Comparison of ENCODE assay signal across 15 cellular contexts in genomic region chr9:133463234-133463863, GRCh38. TPM values are rescaled to one million over a fixed set of nuclear protein-coding genes. Genes with fewer than 3 reads are reported as not detected.
DNase-seq lines count a peak whose midpoint lies in the region; ATAC-seq, FAIRE-seq and TF ChIP-seq lines count a peak whose summit lies in the region.
"Had no signal": no experiment of that assay in that cellular context is flagged by ENCODE, and none has a peak within 500 bp of the region (broad histone marks: within the 10 kb centered on the region; RNA-seq: fewer than 3 reads in every experiment).

No MANE protein-coding gene starts in this region.

- CTCF ChIA-PET in A549 (lab: Yijun Ruan, JAX): interaction anchor here (0.7 to 12.2 kb wide), 5 partner anchors 12 to 73 kb away, joined by 3 to 58 read pairs (median 4); no protein-coding TSS in a partner anchor

- no peak overlapping the region for H3K27ac ChIP-seq in A549
- H3K27ac ChIP-seq: GM23248, tibial artery had no signal

- H3K4me1 ChIP-seq in A549: peaks cover 16% of the 10 kb centered on the region
- H3K4me1 ChIP-seq in iPS-15b (ENCODE audit: control insufficient read depth, insufficient read depth, low read length): peaks cover 5% of the 10 kb centered on the region

- H3K4me3 ChIP-seq in A549: no peak overlapping the region
- no peak overlapping the region for H3K4me3 ChIP-seq in H7 (ENCODE audit: insufficient read depth, low read depth, low read length)
- H3K4me3 ChIP-seq in iPS-15b (ENCODE audit: low read depth, low read length): no peak overlapping the region
- H3K4me3 ChIP-seq: GM23248, tibial artery had no signal

- FAIRE-seq in A549 (lab: Jason Lieb, UNC): no peak

- H3K36me3 ChIP-seq in H7 (replicated peaks; ENCODE audit: control insufficient read depth, insufficient read depth, low read length) (no peaks in the 10 kb centered on the region; the same call in 1 of the 2 replicates), iPS-15b (ENCODE audit: control insufficient read depth, insufficient read depth, low read length) (no peaks in the 10 kb centered on the region)

- DNase-seq in A549 (ENCODE audit: low read depth in 1 of 2, low spot score in 1 of 2): peak; percentile 30 to 44
- DNase-seq in H7: peak; percentile 90
- peak; percentile 72 for DNase-seq in RPMI8226
- DNase-seq in amniotic stem cell (lab: John Stamatoyannopoulos, UW): no peak
- DNase-seq in NCI-H2081 treated with DMSO at 0.1 percent for 48 hours (lab: John Stamatoyannopoulos, UW): no peak
- no peak for DNase-seq in pons (ENCODE audit: low spot score)
- DNase-seq in stimulated activated CD8-positive, alpha-beta memory T cell treated with anti-CD3 and anti-CD28 coated beads, Interleukin-4, amount 100 ng/mL, for 48 hours: no peak
- DNase-seq: activated CD4-positive, alpha-beta memory T cell treated with anti-CD3 and anti-CD28 coated beads for 36 hours; activated naive CD4-positive, alpha-beta T cell treated with Interleukin-2 at 50 U/mL for 16 hours; dermis blood vessel endothelial cell; NCI-H524; retina; tibial artery had no signal

- TF ChIP-seq CTCF in A549 (IDR thresholded peaks at IDR 0.05): peak; percentile 12; the same call in 1 of the 3 replicates

- H3K27me3 ChIP-seq in H7 (ENCODE audit: control insufficient read depth, insufficient read depth, low read length) (no peaks in the 10 kb centered on the region), iPS-15b (ENCODE audit: control insufficient read depth, insufficient read depth, low read length) (no peaks in the 10 kb centered on the region)
- H3K27me3 ChIP-seq: tibial artery had no signal

- H3K9ac ChIP-seq in iPS-15b (ENCODE audit: low read depth, low read length): peak overlapping the region; percentile 24
- H3K9ac ChIP-seq: GM23248 had no signal

- no peak overlapping the region for H3K4me2 ChIP-seq in A549

- WGBS in A549 (ENCODE audit: missing lambda C conversion rate): 85% methylated on average over 20 of the region's 22 CpGs

- H3K9me3 ChIP-seq in A549 (no peaks in the 10 kb centered on the region), iPS-15b (ENCODE audit: control insufficient read depth, insufficient read depth, low read length) (no peaks in the 10 kb centered on the region)
- H3K9me3 ChIP-seq: tibial artery had no signal

- TF ChIP-seq EP300 in A549 (IDR thresholded peaks at IDR 0.05): no peak

- TF ChIP-seq RAD21 in A549 (conservative IDR thresholded peaks at IDR 0.05 in 1 of 2, IDR thresholded peaks at IDR 0.05 in 1 of 2): no peak

- POLR2A ChIA-PET in A549 (lab: Yijun Ruan, JAX): interaction anchor here (1.2 kb wide), 1 partner anchor 16 kb away, joined by 3 read pairs; the partner anchor contains the start of gene SLC2A6

- TF ChIP-seq POLR2A in A549 (IDR thresholded peaks at IDR 0.05; ENCODE audit: low read length): no peak

- ATAC-seq in A549: no peak

TF ChIP-seq in A549, 52 proteins besides CTCF, POLR2A, EP300 and RAD21:
- TF ChIP-seq JUNB (IDR thresholded peaks at IDR 0.05): no peak
- TF ChIP-seq, protein P1, sequence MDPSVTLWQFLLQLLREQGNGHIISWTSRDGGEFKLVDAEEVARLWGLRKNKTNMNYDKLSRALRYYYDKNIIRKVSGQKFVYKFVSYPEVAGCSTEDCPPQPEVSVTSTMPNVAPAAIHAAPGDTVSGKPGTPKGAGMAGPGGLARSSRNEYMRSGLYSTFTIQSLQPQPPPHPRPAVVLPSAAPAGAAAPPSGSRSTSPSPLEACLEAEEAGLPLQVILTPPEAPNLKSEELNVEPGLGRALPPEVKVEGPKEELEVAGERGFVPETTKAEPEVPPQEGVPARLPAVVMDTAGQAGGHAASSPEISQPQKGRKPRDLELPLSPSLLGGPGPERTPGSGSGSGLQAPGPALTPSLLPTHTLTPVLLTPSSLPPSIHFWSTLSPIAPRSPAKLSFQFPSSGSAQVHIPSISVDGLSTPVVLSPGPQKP (IDR thresholded peaks at IDR 0.05; ENCODE audit: low read depth, low read length): no peak
- no peak for TF ChIP-seq CEBPB (IDR thresholded peaks at IDR 0.05)
- TF ChIP-seq PHF8 (IDR thresholded peaks at IDR 0.05; ENCODE audit: borderline replicate concordance, low read depth): no peak
- TF ChIP-seq NFE2L2 (conservative IDR thresholded peaks at IDR 0.05; ENCODE audit: low read length): no peak
- no peak for TF ChIP-seq HDAC2 (IDR thresholded peaks at IDR 0.05)
- TF ChIP-seq, protein P2, sequence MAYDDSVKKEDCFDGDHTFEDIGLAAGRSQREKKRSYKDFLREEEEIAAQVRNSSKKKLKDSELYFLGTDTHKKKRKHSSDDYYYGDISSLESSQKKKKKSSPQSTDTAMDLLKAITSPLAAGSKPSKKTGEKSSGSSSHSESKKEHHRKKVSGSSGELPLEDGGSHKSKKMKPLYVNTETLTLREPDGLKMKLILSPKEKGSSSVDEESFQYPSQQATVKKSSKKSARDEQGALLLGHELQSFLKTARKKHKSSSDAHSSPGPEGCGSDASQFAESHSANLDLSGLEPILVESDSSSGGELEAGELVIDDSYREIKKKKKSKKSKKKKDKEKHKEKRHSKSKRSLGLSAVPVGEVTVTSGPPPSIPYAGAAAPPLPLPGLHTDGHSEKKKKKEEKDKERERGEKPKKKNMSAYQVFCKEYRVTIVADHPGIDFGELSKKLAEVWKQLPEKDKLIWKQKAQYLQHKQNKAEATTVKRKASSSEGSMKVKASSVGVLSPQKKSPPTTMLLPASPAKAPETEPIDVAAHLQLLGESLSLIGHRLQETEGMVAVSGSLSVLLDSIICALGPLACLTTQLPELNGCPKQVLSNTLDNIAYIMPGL (CRISPR knock-in tag; IDR thresholded peaks at IDR 0.05; ENCODE audit: borderline replicate concordance): no peak
- no peak for TF ChIP-seq ZSCAN20 (CRISPR knock-in tag; IDR thresholded peaks at IDR 0.05)
- TF ChIP-seq RFX5 (IDR thresholded peaks at IDR 0.05): no peak
- no peak for TF ChIP-seq RARB (CRISPR knock-in tag; IDR thresholded peaks at IDR 0.05)

RNA-seq across cellular contexts. Expression of gene CACFD1, which starts 3.6 kb away (rescaled TPM):
- polyA plus RNA-seq in A549 (2011; rRNA removed) (6.2 and 8.0 TPM in 2 replicates), A549 (2017; fragmentation: RNase III; extraction: RNeasy Plus Mini Kit Qiagen cat#74134 plus additional on column Dnase treatment) (3.1 to 5.2 TPM (median 5.0 TPM) in 3 replicates)
- polyA plus RNA-seq in A549 (2012; cell fraction: cytosol; rRNA removed): 4.4 and 7.0 TPM in 2 replicates
- polyA plus RNA-seq in A549 (2012; cell fraction: nucleus; rRNA removed): 7.1 and 7.4 TPM in 2 replicates
- polyA minus RNA-seq in A549 (2011; rRNA and poly(A)+ RNA removed): 9.4 and 11.5 TPM in 2 replicates
- 9.5 and 11.3 TPM in 2 replicates for total RNA-seq in H7 (2014; rRNA removed; shearing (Covaris generic))

RNA-seq across cellular contexts. Expression of gene SLC2A6, which starts 15.6 kb away (rescaled TPM):
- polyA plus RNA-seq in A549 (2011; rRNA removed) (3.7 and 4.6 TPM in 2 replicates), A549 (2017; fragmentation: RNase III; extraction: RNeasy Plus Mini Kit Qiagen cat#74134 plus additional on column Dnase treatment) (15.4 to 21.2 TPM (median 20.5 TPM) in 3 replicates)
- polyA plus RNA-seq in A549 (2012; cell fraction: cytosol; rRNA removed): 9.7 and 16.3 TPM in 2 replicates
- polyA plus RNA-seq in A549 (2012; cell fraction: nucleus; rRNA removed): 20.8 and 32.7 TPM in 2 replicates
- polyA minus RNA-seq in A549 (2011; rRNA and poly(A)+ RNA removed): 4.2 and 5.8 TPM in 2 replicates
- 13.8 and 18.2 TPM in 2 replicates for total RNA-seq in H7 (2014; rRNA removed; shearing (Covaris generic))

RNA-seq across cellular contexts. Expression of gene ADAMTS13, which starts 41.2 kb away (rescaled TPM):
- polyA plus RNA-seq in A549 (2011; rRNA removed) (0.80 and 1.2 TPM in 2 replicates), A549 (2017; fragmentation: RNase III; extraction: RNeasy Plus Mini Kit Qiagen cat#74134 plus additional on column Dnase treatment) (0.94 to 1.7 TPM (median 0.98 TPM) in 3 replicates)
- polyA plus RNA-seq in A549 (2012; cell fraction: cytosol; rRNA removed): 0.89 and 0.95 TPM in 2 replicates
- 8.6 TPM in 2 replicates for polyA plus RNA-seq in A549 (2012; cell fraction: nucleus; rRNA removed)
- polyA minus RNA-seq in A549 (2011; rRNA and poly(A)+ RNA removed): 0.70 and 0.83 TPM in 2 replicates
- 2.8 and 5.5 TPM in 2 replicates for total RNA-seq in H7 (2014; rRNA removed; shearing (Covaris generic))

RNA-seq across cellular contexts. Expression of gene REXO4, which starts 45.5 kb away (rescaled TPM):
- polyA plus RNA-seq in A549 (2011; rRNA removed) (20.6 and 25.8 TPM in 2 replicates), A549 (2017; fragmentation: RNase III; extraction: RNeasy Plus Mini Kit Qiagen cat#74134 plus additional on column Dnase treatment) (30.3 to 31.7 TPM (median 31.0 TPM) in 3 replicates)
- 30.5 and 32.8 TPM in 2 replicates for polyA plus RNA-seq in A549 (2012; cell fraction: cytosol; rRNA removed)
- 23.8 and 25.0 TPM in 2 replicates for polyA plus RNA-seq in A549 (2012; cell fraction: nucleus; rRNA removed)
- 12.6 and 13.4 TPM in 2 replicates for polyA minus RNA-seq in A549 (2011; rRNA and poly(A)+ RNA removed)
- 28.5 and 33.5 TPM in 2 replicates for total RNA-seq in H7 (2014; rRNA removed; shearing (Covaris generic))

Comparison
In these comparisons a context has a peak if more than half of its experiments do, and no peak if none do; other contexts are left out.
1. DNase-seq: peak in A549 (2 of 2), H7 (single experiment) and RPMI8226 (single experiment); none in amniotic stem cell (single experiment), NCI-H2081 treated with DMSO at 0.1 percent for 48 hours (single experiment), pons (single experiment) and stimulated activated CD8-positive, alpha-beta memory T cell treated with anti-CD3 and anti-CD28 coated beads, Interleukin-4, amount 100 ng/mL, for 48 hours (single experiment).